Comparison of ENCODE assay signal across 1 cellular context in the genomic region with DNA sequence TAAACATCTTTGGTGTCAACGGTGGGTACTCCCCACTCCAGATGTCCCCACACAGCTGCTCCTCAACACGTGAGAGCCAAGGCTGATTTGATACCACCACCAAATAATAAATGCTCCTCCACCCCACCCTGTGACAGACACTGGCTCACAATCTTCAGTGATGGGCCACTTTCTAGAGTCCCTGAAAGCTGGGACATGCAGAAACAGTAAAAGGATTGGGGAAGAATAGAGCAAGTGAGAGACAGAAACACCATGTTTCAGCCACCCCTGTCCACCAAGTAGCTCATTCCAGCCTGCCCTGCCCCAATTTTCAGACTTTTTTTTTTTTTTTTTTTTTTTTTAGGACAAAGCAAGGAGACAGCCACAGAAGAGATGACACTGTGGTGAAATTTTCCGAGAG.
TF ChIP-seq lines count a peak whose summit lies in the region.

No MANE protein-coding gene starts in this region.

TF ChIP-seq in WTC11, 78 proteins besides CTCF, POLR2A, EP300 and RAD21 (continued from another document):
- TF ChIP-seq, protein P1, sequence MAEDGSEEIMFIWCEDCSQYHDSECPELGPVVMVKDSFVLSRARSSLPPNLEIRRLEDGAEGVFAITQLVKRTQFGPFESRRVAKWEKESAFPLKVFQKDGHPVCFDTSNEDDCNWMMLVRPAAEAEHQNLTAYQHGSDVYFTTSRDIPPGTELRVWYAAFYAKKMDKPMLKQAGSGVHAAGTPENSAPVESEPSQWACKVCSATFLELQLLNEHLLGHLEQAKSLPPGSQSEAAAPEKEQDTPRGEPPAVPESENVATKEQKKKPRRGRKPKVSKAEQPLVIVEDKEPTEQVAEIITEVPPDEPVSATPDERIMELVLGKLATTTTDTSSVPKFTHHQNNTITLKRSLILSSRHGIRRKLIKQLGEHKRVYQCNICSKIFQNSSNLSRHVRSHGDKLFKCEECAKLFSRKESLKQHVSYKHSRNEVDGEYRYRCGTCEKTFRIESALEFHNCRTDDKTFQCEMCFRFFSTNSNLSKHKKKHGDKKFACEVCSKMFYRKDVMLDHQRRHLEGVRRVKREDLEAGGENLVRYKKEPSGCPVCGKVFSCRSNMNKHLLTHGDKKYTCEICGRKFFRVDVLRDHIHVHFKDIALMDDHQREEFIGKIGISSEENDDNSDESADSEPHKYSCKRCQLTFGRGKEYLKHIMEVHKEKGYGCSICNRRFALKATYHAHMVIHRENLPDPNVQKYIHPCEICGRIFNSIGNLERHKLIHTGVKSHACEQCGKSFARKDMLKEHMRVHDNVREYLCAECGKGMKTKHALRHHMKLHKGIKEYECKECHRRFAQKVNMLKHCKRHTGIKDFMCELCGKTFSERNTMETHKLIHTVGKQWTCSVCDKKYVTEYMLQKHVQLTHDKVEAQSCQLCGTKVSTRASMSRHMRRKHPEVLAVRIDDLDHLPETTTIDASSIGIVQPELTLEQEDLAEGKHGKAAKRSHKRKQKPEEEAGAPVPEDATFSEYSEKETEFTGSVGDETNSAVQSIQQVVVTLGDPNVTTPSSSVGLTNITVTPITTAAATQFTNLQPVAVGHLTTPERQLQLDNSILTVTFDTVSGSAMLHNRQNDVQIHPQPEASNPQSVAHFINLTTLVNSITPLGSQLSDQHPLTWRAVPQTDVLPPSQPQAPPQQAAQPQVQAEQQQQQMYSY (CRISPR knock-in tag; IDR thresholded peaks at IDR 0.05), result no peak
- TF ChIP-seq, protein P2, sequence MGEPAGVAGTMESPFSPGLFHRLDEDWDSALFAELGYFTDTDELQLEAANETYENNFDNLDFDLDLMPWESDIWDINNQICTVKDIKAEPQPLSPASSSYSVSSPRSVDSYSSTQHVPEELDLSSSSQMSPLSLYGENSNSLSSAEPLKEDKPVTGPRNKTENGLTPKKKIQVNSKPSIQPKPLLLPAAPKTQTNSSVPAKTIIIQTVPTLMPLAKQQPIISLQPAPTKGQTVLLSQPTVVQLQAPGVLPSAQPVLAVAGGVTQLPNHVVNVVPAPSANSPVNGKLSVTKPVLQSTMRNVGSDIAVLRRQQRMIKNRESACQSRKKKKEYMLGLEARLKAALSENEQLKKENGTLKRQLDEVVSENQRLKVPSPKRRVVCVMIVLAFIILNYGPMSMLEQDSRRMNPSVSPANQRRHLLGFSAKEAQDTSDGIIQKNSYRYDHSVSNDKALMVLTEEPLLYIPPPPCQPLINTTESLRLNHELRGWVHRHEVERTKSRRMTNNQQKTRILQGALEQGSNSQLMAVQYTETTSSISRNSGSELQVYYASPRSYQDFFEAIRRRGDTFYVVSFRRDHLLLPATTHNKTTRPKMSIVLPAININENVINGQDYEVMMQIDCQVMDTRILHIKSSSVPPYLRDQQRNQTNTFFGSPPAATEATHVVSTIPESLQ (CRISPR knock-in tag; IDR thresholded peaks at IDR 0.05), result no peak
